In genomic region chr10:96129387-96130325, GRCh38 we compare ENCODE assay signal across 1 cellular context.
A peak's percentile ranks its signal among the peaks of the same experiment; 100 is the strongest.
TF ChIP-seq lines count a peak whose summit lies in the region.

A gene with protein sequence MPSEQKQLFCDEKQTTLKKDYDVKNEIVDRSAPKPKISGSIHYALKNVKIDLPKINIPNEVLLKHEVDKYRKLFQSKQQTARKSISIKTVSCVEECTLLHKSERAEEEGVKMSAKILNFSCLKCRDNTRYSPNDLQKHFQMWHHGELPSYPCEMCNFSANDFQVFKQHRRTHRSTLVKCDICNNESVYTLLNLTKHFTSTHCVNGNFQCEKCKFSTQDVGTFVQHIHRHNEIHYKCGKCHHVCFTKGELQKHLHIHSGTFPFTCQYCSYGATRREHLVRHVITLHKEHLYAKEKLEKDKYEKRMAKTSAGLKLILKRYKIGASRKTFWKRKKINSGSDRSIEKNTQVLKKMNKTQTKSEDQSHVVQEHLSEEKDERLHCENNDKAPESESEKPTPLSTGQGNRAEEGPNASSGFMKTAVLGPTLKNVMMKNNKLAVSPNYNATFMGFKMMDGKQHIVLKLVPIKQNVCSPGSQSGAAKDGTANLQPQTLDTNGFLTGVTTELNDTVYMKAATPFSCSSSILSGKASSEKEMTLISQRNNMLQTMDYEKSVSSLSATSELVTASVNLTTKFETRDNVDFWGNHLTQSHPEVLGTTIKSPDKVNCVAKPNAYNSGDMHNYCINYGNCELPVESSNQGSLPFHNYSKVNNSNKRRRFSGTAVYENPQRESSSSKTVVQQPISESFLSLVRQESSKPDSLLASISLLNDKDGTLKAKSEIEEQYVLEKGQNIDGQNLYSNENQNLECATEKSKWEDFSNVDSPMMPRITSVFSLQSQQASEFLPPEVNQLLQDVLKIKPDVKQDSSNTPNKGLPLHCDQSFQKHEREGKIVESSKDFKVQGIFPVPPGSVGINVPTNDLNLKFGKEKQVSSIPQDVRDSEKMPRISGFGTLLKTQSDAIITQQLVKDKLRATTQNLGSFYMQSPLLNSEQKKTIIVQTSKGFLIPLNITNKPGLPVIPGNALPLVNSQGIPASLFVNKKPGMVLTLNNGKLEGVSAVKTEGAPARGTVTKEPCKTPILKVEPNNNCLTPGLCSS (N-terminal part only) (plus strand): TSS chr10:96130297. CDS start chr10:96156323, 26,026 bp downstream.

TF ChIP-seq in A549, 52 proteins besides CTCF, POLR2A, EP300 and RAD21 (continued from another document):
- peak; percentile 96 for TF ChIP-seq EHMT2 (IDR thresholded peaks at IDR 0.05; ENCODE audit: low read depth)
- peak; percentile 44; the same call in 1 of the 2 replicates for TF ChIP-seq MYC (IDR thresholded peaks at IDR 0.05; ENCODE audit: borderline replicate concordance, low read length)
- TF ChIP-seq TFCP2L1 (CRISPR knock-in tag; IDR thresholded peaks at IDR 0.05): no peak
- no peak for TF ChIP-seq ZFP36 (IDR thresholded peaks at IDR 0.05; ENCODE audit: borderline replicate concordance, partially characterized antibody)
- no peak for TF ChIP-seq FOXS1 (CRISPR knock-in tag; IDR thresholded peaks at IDR 0.05)
- no peak for TF ChIP-seq JUNB (IDR thresholded peaks at IDR 0.05)
- TF ChIP-seq KDM1A (IDR thresholded peaks at IDR 0.05; ENCODE audit: low read depth): peak; percentile 27; the same call in 1 of the 2 replicates
- peak; percentile 51 for TF ChIP-seq ATOH8 (CRISPR knock-in tag; IDR thresholded peaks at IDR 0.05; ENCODE audit: low read depth)
- TF ChIP-seq ZSCAN20 (CRISPR knock-in tag; IDR thresholded peaks at IDR 0.05): 0 out of 2 replicates have a peak, but pooled peaks have one; percentile 29
- TF ChIP-seq MAX (IDR thresholded peaks at IDR 0.05): peak; percentile 93
- no peak for TF ChIP-seq BHLHE40 (IDR thresholded peaks at IDR 0.05; ENCODE audit: low read depth, low read length)
- no peak for TF ChIP-seq CBX2 (IDR thresholded peaks at IDR 0.05; ENCODE audit: borderline replicate concordance, low read depth)
- TF ChIP-seq, protein P1, sequence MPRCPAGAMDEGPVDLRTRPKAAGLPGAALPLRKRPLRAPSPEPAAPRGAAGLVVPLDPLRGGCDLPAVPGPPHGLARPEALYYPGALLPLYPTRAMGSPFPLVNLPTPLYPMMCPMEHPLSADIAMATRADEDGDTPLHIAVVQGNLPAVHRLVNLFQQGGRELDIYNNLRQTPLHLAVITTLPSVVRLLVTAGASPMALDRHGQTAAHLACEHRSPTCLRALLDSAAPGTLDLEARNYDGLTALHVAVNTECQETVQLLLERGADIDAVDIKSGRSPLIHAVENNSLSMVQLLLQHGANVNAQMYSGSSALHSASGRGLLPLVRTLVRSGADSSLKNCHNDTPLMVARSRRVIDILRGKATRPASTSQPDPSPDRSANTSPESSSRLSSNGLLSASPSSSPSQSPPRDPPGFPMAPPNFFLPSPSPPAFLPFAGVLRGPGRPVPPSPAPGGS (IDR thresholded peaks at IDR 0.05): peak; percentile 55; the same call in 1 of the 3 replicates
- no peak for TF ChIP-seq ELK1 (IDR thresholded peaks at IDR 0.05; ENCODE audit: low read depth, low read length)
- no peak for TF ChIP-seq ESRRA (IDR thresholded peaks at IDR 0.05; ENCODE audit: borderline replicate concordance, low read length)
- TF ChIP-seq, protein P2, sequence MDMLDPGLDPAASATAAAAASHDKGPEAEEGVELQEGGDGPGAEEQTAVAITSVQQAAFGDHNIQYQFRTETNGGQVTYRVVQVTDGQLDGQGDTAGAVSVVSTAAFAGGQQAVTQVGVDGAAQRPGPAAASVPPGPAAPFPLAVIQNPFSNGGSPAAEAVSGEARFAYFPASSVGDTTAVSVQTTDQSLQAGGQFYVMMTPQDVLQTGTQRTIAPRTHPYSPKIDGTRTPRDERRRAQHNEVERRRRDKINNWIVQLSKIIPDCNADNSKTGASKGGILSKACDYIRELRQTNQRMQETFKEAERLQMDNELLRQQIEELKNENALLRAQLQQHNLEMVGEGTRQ (IDR thresholded peaks at IDR 0.05): no peak
- no peak for TF ChIP-seq POLR2AphosphoS2 (conservative IDR thresholded peaks at IDR 0.05; ENCODE audit: low read length)
- TF ChIP-seq JUN (IDR thresholded peaks at IDR 0.05): peak; percentile 46 to 88; a peak in 4 of 5 replicates
- peak; percentile 72; the same call in 1 of the 2 replicates for TF ChIP-seq HOXB5 (CRISPR knock-in tag; IDR thresholded peaks at IDR 0.05)
- no peak for TF ChIP-seq FOSB (CRISPR knock-in tag; IDR thresholded peaks at IDR 0.05)
- 0 out of 2 replicates have a peak, but pooled peaks have one; percentile 28 for TF ChIP-seq HDAC2 (IDR thresholded peaks at IDR 0.05)
- no peak for TF ChIP-seq SREBF2 (IDR thresholded peaks at IDR 0.05)
- TF ChIP-seq CHD2 (IDR thresholded peaks at IDR 0.05; ENCODE audit: low read length, partially characterized antibody): no peak
- TF ChIP-seq PHF8 (IDR thresholded peaks at IDR 0.05; ENCODE audit: borderline replicate concordance, low read depth): peak; percentile 13; the same call in 1 of the 2 replicates
- TF ChIP-seq KDM5A (IDR thresholded peaks at IDR 0.05): no peak
- no peak for TF ChIP-seq RCOR1 (IDR thresholded peaks at IDR 0.05; ENCODE audit: low read depth, low read length)
- TF ChIP-seq CHD4 (IDR thresholded peaks at IDR 0.05; ENCODE audit: borderline replicate concordance): no peak
- no peak for TF ChIP-seq RARB (CRISPR knock-in tag; IDR thresholded peaks at IDR 0.05)
- no peak for TF ChIP-seq CBX8 (IDR thresholded peaks at IDR 0.05)
- no peak for TF ChIP-seq MAZ (IDR thresholded peaks at IDR 0.05; ENCODE audit: borderline replicate concordance, low read depth, low read length)
- TF ChIP-seq HOXA7 (CRISPR knock-in tag; IDR thresholded peaks at IDR 0.05): no peak
- no peak for TF ChIP-seq FOSL2 (IDR thresholded peaks at IDR 0.05)
- peak; percentile 24 for TF ChIP-seq FOSL2 (CRISPR knock-in tag; IDR thresholded peaks at IDR 0.05)
- TF ChIP-seq RNF2 (IDR thresholded peaks at IDR 0.05; ENCODE audit: borderline replicate concordance, low read depth): no peak
- no peak for TF ChIP-seq CEBPB (IDR thresholded peaks at IDR 0.05)
- no peak for TF ChIP-seq HES2 (IDR thresholded peaks at IDR 0.05)
- TF ChIP-seq HOXB13 (CRISPR knock-in tag; IDR thresholded peaks at IDR 0.05; ENCODE audit: low read depth): peak; percentile 72; the same call in 1 of the 2 replicates
- TF ChIP-seq SMC3 (IDR thresholded peaks at IDR 0.05): no peak
- TF ChIP-seq MAFK (IDR thresholded peaks at IDR 0.05; ENCODE audit: partially characterized antibody): no peak
- no peak for TF ChIP-seq NR3C1 (IDR thresholded peaks at IDR 0.05)
- TF ChIP-seq GATA3 (IDR thresholded peaks at IDR 0.05; ENCODE audit: borderline replicate concordance): peak; percentile 16; the same call in 1 of the 2 replicates
- TF ChIP-seq RFX5 (IDR thresholded peaks at IDR 0.05): no peak
- peak; percentile 18; the same call in 1 of the 2 replicates for TF ChIP-seq EHF (CRISPR knock-in tag; IDR thresholded peaks at IDR 0.05)
- no peak for TF ChIP-seq HMGXB4 (CRISPR knock-in tag; IDR thresholded peaks at IDR 0.05; ENCODE audit: borderline replicate concordance)
- TF ChIP-seq TP53 (CRISPR knock-in tag; IDR thresholded peaks at IDR 0.05): no peak; the same call in 1 of the 2 replicates
